8 cellular contexts compared by ENCODE assay signal in the genomic region with DNA sequence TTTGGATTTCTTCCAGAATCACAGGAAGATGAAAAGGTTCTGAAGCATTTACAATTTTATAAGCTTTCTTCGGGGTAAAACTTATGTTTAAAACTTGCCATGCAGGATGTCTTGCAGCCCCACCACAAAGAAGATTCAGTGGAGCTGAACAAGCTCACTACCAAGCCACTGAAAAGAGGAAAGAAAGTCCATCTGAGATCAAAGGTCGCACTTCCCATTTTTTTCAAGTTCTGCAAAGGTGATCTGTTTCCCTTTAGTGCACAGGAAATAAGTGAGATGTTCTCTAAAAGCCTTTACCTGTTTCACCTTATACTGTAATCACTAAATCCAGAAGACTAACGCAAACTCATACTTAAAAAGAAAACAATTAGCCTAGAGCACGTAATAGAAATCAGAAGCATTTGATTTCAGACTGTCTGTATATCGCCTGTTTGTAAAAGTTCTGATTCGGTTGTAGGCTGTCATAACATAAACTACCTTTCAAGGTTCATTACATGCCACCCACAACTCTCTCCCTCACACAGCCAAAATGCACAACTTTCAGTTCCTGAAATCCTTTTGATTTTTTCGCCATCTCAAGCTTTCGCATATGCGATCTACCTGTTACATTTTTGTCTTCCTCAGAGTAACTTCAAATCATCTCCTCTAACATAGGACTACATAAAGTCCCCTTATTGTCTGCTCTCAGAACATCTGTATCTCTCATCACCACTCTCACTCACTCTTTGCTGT. TPM values are rescaled to one million over a fixed set of nuclear protein-coding genes. Genes with fewer than 3 reads are reported as not detected.
DNase-seq lines count a peak whose midpoint lies in the region; ATAC-seq, FAIRE-seq and TF ChIP-seq lines count a peak whose summit lies in the region.

No MANE protein-coding gene starts in this region.

- TF ChIP-seq POLR2A in K562 (conservative IDR thresholded peaks at IDR 0.05): no peak

- H3K36me3 ChIP-seq in K562 (ENCODE audit: control insufficient read depth, insufficient read depth, low read length) (peaks cover 24% of the 10 kb centered on the region; the same call in 2 of the 3 replicates), HAP-1 (replicated peaks) (no peaks in the 10 kb centered on the region)

- no peaks in the 10 kb centered on the region for H3K27me3 Mint-ChIP-seq in activated T-helper 1 cell treated with anti-CD3 and anti-CD28 coated beads, Interleukin-12 subunit alpha, Interleukin-12 subunit beta, Interleukin-2, Interleukin-4 antibody, amounts not matched to agents 30 ng/mL and 10 ng/mL and 1 ng/mL, durations not matched to agents 14 hours and 24 hours and 36 hours (ENCODE audit: insufficient read depth)

- in situ Hi-C loops in K562 (cut with MboI) (no loop called here), HAP-1 (cut with MboI; ENCODE audit: low sequenced_read_pairs) (no loop called here)

- H3K9me3 Mint-ChIP-seq in activated T-helper 1 cell treated with anti-CD3 and anti-CD28 coated beads, Interleukin-12 subunit alpha, Interleukin-12 subunit beta, Interleukin-2, Interleukin-4 antibody, amounts not matched to agents 30 ng/mL and 10 ng/mL and 1 ng/mL, durations not matched to agents 14 hours and 24 hours and 36 hours: no peaks in the 10 kb centered on the region
- H3K9me3 Mint-ChIP-seq in activated naive CD4-positive, alpha-beta T cell treated with anti-CD3 and anti-CD28 coated beads, Interleukin-2, amount 50 U/mL, for 72 hours: peaks cover 0 to 3% of the 10 kb centered on the region in 2 donors

- H3K27me3 ChIP-seq in K562 (ENCODE audit: control insufficient read depth in 2 of 2, insufficient read depth in 2 of 2, low read length in 2 of 2) (no peaks in the 10 kb centered on the region), HAP-1 (ENCODE audit: low read depth) (no peaks in the 10 kb centered on the region)

- peak overlapping the region; percentile 91 for H3K27ac ChIP-seq in K562 (ENCODE audit: extremely low read depth, low read depth, low read length)

- H3K27ac Mint-ChIP-seq in activated T-helper 1 cell treated with anti-CD3 and anti-CD28 coated beads, Interleukin-12 subunit alpha, Interleukin-12 subunit beta, Interleukin-2, Interleukin-4 antibody, amounts not matched to agents 30 ng/mL and 10 ng/mL and 1 ng/mL, durations not matched to agents 14 hours and 24 hours and 36 hours: no peak overlapping the region
- no peak overlapping the region for H3K27ac Mint-ChIP-seq in activated naive CD4-positive, alpha-beta T cell treated with anti-CD3 and anti-CD28 coated beads, Interleukin-2, amount 50 U/mL, for 72 hours

- peaks cover 22% of the 10 kb centered on the region for H3K4me1 Mint-ChIP-seq in activated T-helper 1 cell treated with anti-CD3 and anti-CD28 coated beads, Interleukin-12 subunit alpha, Interleukin-12 subunit beta, Interleukin-2, Interleukin-4 antibody, amounts not matched to agents 30 ng/mL and 10 ng/mL and 1 ng/mL, durations not matched to agents 14 hours and 24 hours and 36 hours (ENCODE audit: low read depth)

- no peak overlapping the region for H3K4me3 Mint-ChIP-seq in activated T-helper 1 cell treated with anti-CD3 and anti-CD28 coated beads, Interleukin-12 subunit alpha, Interleukin-12 subunit beta, Interleukin-2, Interleukin-4 antibody, amounts not matched to agents 30 ng/mL and 10 ng/mL and 1 ng/mL, durations not matched to agents 14 hours and 24 hours and 36 hours

- H3K9ac ChIP-seq in K562 (ENCODE audit: insufficient read depth in 1 of 2, low read depth in 2 of 2, low read length in 2 of 2): peak overlapping the region in 1 of 2 experiments; percentile 98; a peak in 2 of 4 replicates

- TF ChIP-seq RAD21 in K562 (CRISPR knock-in tag; conservative IDR thresholded peaks at IDR 0.05 in 1 of 2, IDR thresholded peaks at IDR 0.05 in 1 of 2): no peak

- ATAC-seq in GM19043 (IDR thresholded peaks at IDR 0.05; ENCODE audit: low read depth, unreplicated experiment) (peak; percentile 22), HG03108 (IDR thresholded peaks at IDR 0.05; ENCODE audit: unreplicated experiment) (peak; percentile 25), K562 (no peak)
- no peak for ATAC-seq in activated naive CD4-positive, alpha-beta T cell treated with anti-CD3 and anti-CD28 coated beads, Interleukin-2, amount 50 U/mL, for 72 hours

- H4K20me1 ChIP-seq in K562 (replicated peaks; ENCODE audit: control insufficient read depth, insufficient read depth, low read length): no peaks in the 10 kb centered on the region

- no peak for FAIRE-seq in K562 (lab: Jason Lieb, UNC)

- peaks cover 3 to 20% of the 10 kb centered on the region in 2 experiments; a peak in 3 of 5 replicates for H3K4me1 ChIP-seq in K562 (replicated peaks in 1 of 2; ENCODE audit: control insufficient read depth in 2 of 2, insufficient read depth in 2 of 2, low read length in 2 of 2)
- H3K4me1 ChIP-seq in HAP-1: peaks cover 8% of the 10 kb centered on the region

- peak overlapping the region; percentile 97 for H3K4me2 ChIP-seq in K562 (ENCODE audit: insufficient read depth, low read length)

- H2AFZ ChIP-seq in K562 (ENCODE audit: low read depth, low read length): no peak overlapping the region

- POLR2A ChIA-PET in K562 (lab: Yijun Ruan, JAX): interaction anchor here (0.6 to 1.6 kb wide), 5 partner anchors 7 to 22 kb away, joined by 3 to 4 read pairs (median 4); no protein-coding TSS in a partner anchor

- TF ChIP-seq CTCF in K562 (IDR thresholded peaks at IDR 0.05 in 2 of 3, conservative IDR thresholded peaks at IDR 0.05 in 1 of 3; ENCODE audit: insufficient read depth in 2 of 3, low read depth in 1 of 3, low read length in 3 of 3): no peak

- no peak for TF ChIP-seq EP300 in K562 (IDR thresholded peaks at IDR 0.05; ENCODE audit: low read length)

- 51% methylated on average over 9 of the region's 9 CpGs for WGBS in K562 (ENCODE audit: insufficient coverage, low coverage, missing lambda C conversion rate)

- H3K4me3 ChIP-seq in K562 (peak overlapping the region; percentile 77), HAP-1 (no peak overlapping the region)

- H3K9me1 ChIP-seq in K562 (ENCODE audit: control insufficient read depth, insufficient read depth, low read length): no peaks in the 10 kb centered on the region

- no peaks in the 10 kb centered on the region; the same call in 1 of the 2 replicates for H3K9me3 ChIP-seq in K562 (replicated peaks; ENCODE audit: control insufficient read depth, insufficient read depth, low read depth, low read length)
- H3K9me3 ChIP-seq in HAP-1: no peaks in the 10 kb centered on the region; the same call in 1 of the 2 replicates

- H3K79me2 ChIP-seq in K562 (ENCODE audit: control insufficient read depth, insufficient read depth, low read length): peaks cover 98% of the 10 kb centered on the region

- intact Hi-C loops in K562 (cut with micrococcal nuclease): loop anchor here (2.0 to 10.0 kb wide), 3 partner anchors 39 to 1357 kb away; a partner anchor contains a TSS
- intact Hi-C loops in activated T-helper 1 cell treated with anti-CD3 and anti-CD28 coated beads, Interleukin-12 subunit alpha, Interleukin-12 subunit beta, Interleukin-2, Interleukin-4 antibody, amounts not matched to agents 30 ng/mL and 10 ng/mL and 1 ng/mL, durations not matched to agents 14 hours and 24 hours and 36 hours (cut with micrococcal nuclease): loop anchor here (2.0 to 5.0 kb wide), 3 partner anchors 37 to 196 kb away; no protein-coding TSS in a partner anchor

- CTCF ChIA-PET in K562 (lab: Yijun Ruan, JAX; ENCODE audit: low intra/inter-chr PET ratio): no interaction called here

- peaks cover 19% of the 10 kb centered on the region for H3K36me3 Mint-ChIP-seq in activated T-helper 1 cell treated with anti-CD3 and anti-CD28 coated beads, Interleukin-12 subunit alpha, Interleukin-12 subunit beta, Interleukin-2, Interleukin-4 antibody, amounts not matched to agents 30 ng/mL and 10 ng/mL and 1 ng/mL, durations not matched to agents 14 hours and 24 hours and 36 hours (ENCODE audit: low read depth)
- peaks cover 0 to 3% of the 10 kb centered on the region in 2 donors for H3K36me3 Mint-ChIP-seq in activated naive CD4-positive, alpha-beta T cell treated with anti-CD3 and anti-CD28 coated beads, Interleukin-2, amount 50 U/mL, for 72 hours

- DNase-seq in K562 (ENCODE audit: extremely low read depth in 1 of 4, low spot score in 3 of 4) (no peak), retina (peak; percentile 6), HAP-1 (ENCODE audit: low spot score in 2 of 2) (no peak), NCI-H2107 (lab: John Stamatoyannopoulos, UW) (no peak)
- no peak for DNase-seq in activated T-helper 1 cell treated with anti-CD3 and anti-CD28 coated beads, Interleukin-12 subunit alpha, Interleukin-12 subunit beta, Interleukin-2, Interleukin-4 antibody, amounts not matched to agents 30 ng/mL and 10 ng/mL and 1 ng/mL, durations not matched to agents 14 hours and 24 hours and 36 hours (ENCODE audit: low spot score)
- no peak for DNase-seq in activated naive CD4-positive, alpha-beta T cell treated with anti-CD3 and anti-CD28 coated beads, Interleukin-2, amount 50 U/mL, for 72 hours (ENCODE audit: low spot score in 2 of 2)

- no TSS peak for BruUV-seq in K562 (replicated peaks; lab: Mats Ljungman, UMichigan)

TF ChIP-seq in K562, 482 proteins besides CTCF, POLR2A, EP300 and RAD21 (continues in another document):
- TF ChIP-seq GATAD2B (IDR thresholded peaks at IDR 0.05; ENCODE audit: borderline replicate concordance): no peak

RNA-seq across cellular contexts. Expression of a gene that starts 1.8 kb away (rescaled TPM):
- 34.7 and 94.5 TPM in 2 replicates for total RNA-seq in K562 (2011; cell fraction: chromatin; rRNA removed; ENCODE audit: low replicate concordance)
- 17.8 and 23.6 TPM in 2 replicates for total RNA-seq in K562 (2011; cell fraction: nucleolus; rRNA removed)
- total RNA-seq in K562 (2011; cell fraction: nucleoplasm; rRNA removed): 38.3 and 94.7 TPM in 2 replicates
- 45.9 and 58.0 TPM in 2 replicates for total RNA-seq in K562 (2014; rRNA removed)
- 99.3 and 119 TPM in 2 replicates for total RNA-seq in K562 (2014; rRNA removed; fragmentation: Illumina TruSeq; extraction: Trizol)
- total RNA-seq in K562 (2015; rRNA removed; fragmentation: Illumina TruSeq; extraction: Trizol): 70.4 and 78.6 TPM in 2 replicates
- 57.5 and 58.4 TPM in 2 replicates for total RNA-seq in K562 (2021)
- 48.7 and 73.1 TPM in 2 replicates for polyA plus RNA-seq in K562 (2011; rRNA removed)
- 7.9 and 20.1 TPM in 2 replicates for polyA plus RNA-seq in K562 (2011; cell fraction: cytosol; rRNA removed)
- polyA plus RNA-seq in K562 (2011; cell fraction: nucleus; rRNA removed): 13.2 and 20.4 TPM in 2 replicates
- 46.1 and 76.1 TPM in 2 replicates for polyA plus RNA-seq in K562 (2012)
- 88.4 and 105 TPM in 2 replicates for polyA plus RNA-seq in K562 (2014; fragmentation: Illumina TruSeq; extraction: Trizol)
- 100 to 1,000 TPM in 1 of 2 experiments, 10 to 100 TPM in 1; 96.5 to 103 TPM for polyA plus RNA-seq in K562 (2014; fragmentation: Nextera tagmentation; extraction: Ambion mirVana)
- 64.6 and 75.5 TPM in 2 replicates for polyA plus RNA-seq in K562 (2014; rRNA removed)
- polyA minus RNA-seq in K562 (2011; rRNA and poly(A)+ RNA removed): 67.4 and 81.7 TPM in 2 replicates
- 17.4 and 23.8 TPM in 2 replicates for polyA minus RNA-seq in K562 (2011; cell fraction: cytosol; rRNA and poly(A)+ RNA removed)
- polyA minus RNA-seq in K562 (2011; cell fraction: nucleus; rRNA and poly(A)+ RNA removed): 28.5 and 45.2 TPM in 2 replicates
- total RNA-seq in activated T-helper 1 cell treated with anti-CD3 and anti-CD28 coated beads, Interleukin-12 subunit alpha, Interleukin-12 subunit beta, Interleukin-2, Interleukin-4 antibody, amounts not matched to agents 30 ng/mL and 10 ng/mL and 1 ng/mL, durations not matched to agents 14 hours and 24 hours and 36 hours: 57.4 and 61.8 TPM in 2 replicates
- 10 to 100 TPM; 47.9 to 56.6 TPM for total RNA-seq in activated naive CD4-positive, alpha-beta T cell treated with anti-CD3 and anti-CD28 coated beads, Interleukin-2, amount 50 U/mL, for 72 hours

Comparison
In these comparisons a context has a peak if more than half of its experiments do, and no peak if none do; other contexts are left out.
1. ATAC-seq: peak in GM19043 (single experiment) and HG03108 (single experiment); none in K562 (single experiment) and activated naive CD4-positive, alpha-beta T cell treated with anti-CD3 and anti-CD28 coated beads, Interleukin-2, amount 50 U/mL, for 72 hours (0 of 2).